ENCODE assay signal across 33 cellular contexts in genomic region chr9:118967901-118968300, GRCh38.
A peak's percentile ranks its signal among the peaks of the same experiment; 100 is the strongest.
DNase-seq lines count a peak whose midpoint lies in the region; ATAC-seq, FAIRE-seq and TF ChIP-seq lines count a peak whose summit lies in the region.
"Had no signal": no experiment of that assay in that cellular context is flagged by ENCODE, and none has a peak within 500 bp of the region (broad histone marks: within the 10 kb centered on the region; RNA-seq: fewer than 3 reads in every experiment).

No MANE protein-coding gene starts in this region.

- H3K4me3 ChIP-seq in HepG2 (replicated peaks in 1 of 3; ENCODE audit: insufficient read depth in 1 of 3, low read depth in 2 of 3, low read length in 3 of 3) (no peak overlapping the region), right lobe of liver (no peak overlapping the region), HEK293 (ENCODE audit: low read depth, low read length) (no peak overlapping the region)
- H3K4me3 ChIP-seq: A549; BLaER1; BLaER1 treated with 17β-estradiol and CSF1 and Interleukin-3, amounts not matched to agents 10 nM and 100 nM had no signal

- WGBS in HepG2 (ENCODE audit: low lambda C conversion rate), result 7% methylated on average over 3 of the region's 3 CpGs
- 60% methylated on average over 3 of the region's 3 CpGs for WGBS in right lobe of liver (ENCODE audit: insufficient coverage, low coverage, low lambda C conversion rate, missing lambda C conversion rate)

- H3K27ac ChIP-seq in HepG2 (ENCODE audit: extremely low read length, insufficient read depth, low read length) (no peak overlapping the region), right lobe of liver (no peak overlapping the region), HEK293 (ENCODE audit: extremely low read depth, low read depth, low read length) (no peak overlapping the region)
- H3K27ac ChIP-seq: 22Rv1; A549; BLaER1; BLaER1 treated with 17β-estradiol and CSF1 and Interleukin-3, amounts not matched to agents 10 nM and 100 nM; C4-2B had no signal

- CTCF ChIA-PET in HepG2 (lab: Yijun Ruan, JAX; ENCODE audit: low intra/inter-chr PET ratio, low total read pairs), result no interaction called here
- CTCF ChIA-PET in HEK293 (lab: Yijun Ruan, JAX), result interaction anchor here (0.5 to 1.1 kb wide), 2 partner anchors 12 to 1368 kb away, joined by 3 read pairs; no protein-coding TSS in a partner anchor

- intact Hi-C loops in HepG2 (cut with micrococcal nuclease; ENCODE audit: unreplicated experiment) (no loop called here), right lobe of liver (cut with DNase I) (no loop called here)

- FAIRE-seq in HepG2 (lab: Jason Lieb, UNC), result no peak
- FAIRE-seq in H54 (lab: Jason Lieb, UNC), result peak; percentile 38
- FAIRE-seq: A204.1, A549, D721Med had no signal

- H3K27me3 ChIP-seq in HepG2 (ENCODE audit: control insufficient read depth in 1 of 2, insufficient read depth in 2 of 2, low read length in 2 of 2) (no peaks in the 10 kb centered on the region), right lobe of liver (no peaks in the 10 kb centered on the region)
- H3K27me3 ChIP-seq: BE2C; BLaER1; BLaER1 treated with 17β-estradiol and CSF1 and Interleukin-3, amounts not matched to agents 10 nM and 100 nM had no signal

- no peak for DNase-seq in HepG2 (ENCODE audit: low spot score)
- DNase-seq in right lobe of liver, result no peak
- DNase-seq in H54 (ENCODE audit: insufficient read length, low spot score), result no peak
- DNase-seq in DMS114 treated with DMSO at 0.1 percent for 48 hours (lab: John Stamatoyannopoulos, UW; ENCODE audit: unreplicated experiment), result no peak
- DNase-seq: 8988T; ACHN; AML-193; BE2C; C1 segment of cervical spinal cord; Caco-2; Calu3; CD4-positive, alpha-beta memory T cell; CD4-positive, alpha-beta T cell; CD4-positive, CD25-positive, alpha-beta regulatory T cell; CD8-positive, alpha-beta memory T cell; CD8-positive, alpha-beta T cell; COR-L47; DMS 273 treated with DMSO at 0.1 percent for 48 hours; DMS153; DMS53; DMS79; DMS79 treated with DMSO at 0.1 percent for 48 hours; DND-41; EL had no signal

- in situ Hi-C loops in HepG2 (cut with HindIII; ENCODE audit: extremely low pct_ligation_motif_present, low pct_unique_long_range_greater_than_20kb), result no loop called here

- H3K9me3 ChIP-seq in HepG2 (ENCODE audit: low read length), result peaks cover 94% of the 10 kb centered on the region
- H3K9me3 ChIP-seq in right lobe of liver, result no peaks in the 10 kb centered on the region
- no peaks in the 10 kb centered on the region for H3K9me3 ChIP-seq in HEK293 (ENCODE audit: control insufficient read depth, insufficient read depth, low read depth, low read length)
- H3K9me3 ChIP-seq: A549, BE2C, BLaER1, Caco-2 had no signal

- TF ChIP-seq RAD21 in HepG2 (CRISPR knock-in tag; IDR thresholded peaks at IDR 0.05), result no peak

- H3K4me1 ChIP-seq in HepG2 (ENCODE audit: insufficient read depth, low read length) (no peaks in the 10 kb centered on the region), right lobe of liver (no peaks in the 10 kb centered on the region), HEK293 (ENCODE audit: control insufficient read depth, insufficient read depth, low read length) (no peaks in the 10 kb centered on the region)
- H3K4me1 ChIP-seq: A549; BE2C; BLaER1; BLaER1 treated with 17β-estradiol and CSF1 and Interleukin-3, amounts not matched to agents 10 nM and 100 nM; Caco-2 had no signal

- H3K79me2 ChIP-seq in HepG2 (ENCODE audit: insufficient read depth, low read length), result no peaks in the 10 kb centered on the region

- no peak overlapping the region for H3K9ac ChIP-seq in HepG2 (ENCODE audit: insufficient read depth, low read depth, low read length)
- H3K9ac ChIP-seq: BLaER1; BLaER1 treated with 17β-estradiol and CSF1 and Interleukin-3, amounts not matched to agents 10 nM and 100 nM had no signal

- TF ChIP-seq POLR2A in HepG2 (IDR thresholded peaks at IDR 0.05; ENCODE audit: insufficient read depth in 1 of 2, low read depth in 2 of 2, low read length in 2 of 2) (no peak), right lobe of liver (IDR thresholded peaks at IDR 0.05) (no peak), H54 (IDR thresholded peaks at IDR 0.05; ENCODE audit: low read depth, low read length) (no peak)

- POLR2A ChIA-PET in HepG2 (lab: Yijun Ruan, JAX), result no interaction called here
- POLR2A ChIA-PET in HEK293 (lab: Yijun Ruan, JAX), result no interaction called here

- H4K20me1 ChIP-seq in HepG2 (ENCODE audit: insufficient read depth, low read length), result no peaks in the 10 kb centered on the region
- H4K20me1 ChIP-seq: BLaER1; BLaER1 treated with 17β-estradiol and CSF1 and Interleukin-3, amounts not matched to agents 10 nM and 100 nM had no signal

- H3K36me3 ChIP-seq in HepG2 (replicated peaks in 1 of 2; ENCODE audit: control insufficient read depth in 1 of 2, insufficient read depth in 2 of 2, low read length in 2 of 2) (no peaks in the 10 kb centered on the region), right lobe of liver (no peaks in the 10 kb centered on the region), HEK293 (ENCODE audit: control insufficient read depth in 2 of 2, insufficient read depth in 1 of 2, low read length in 2 of 2) (no peaks in the 10 kb centered on the region)
- H3K36me3 ChIP-seq: BE2C; BLaER1; BLaER1 treated with 17β-estradiol and CSF1 and Interleukin-3, amounts not matched to agents 10 nM and 100 nM had no signal

- TF ChIP-seq EP300 in HepG2 (IDR thresholded peaks at IDR 0.05; ENCODE audit: low read depth in 2 of 2, low read length in 2 of 2), result no peak
- no peak for TF ChIP-seq EP300 in HepG2 (CRISPR knock-in tag; IDR thresholded peaks at IDR 0.05; ENCODE audit: borderline replicate concordance)

- TF ChIP-seq CTCF in HepG2 (CRISPR knock-in tag; IDR thresholded peaks at IDR 0.05), result no peak
- TF ChIP-seq CTCF in right lobe of liver (IDR thresholded peaks at IDR 0.05), result no peak
- no peak for TF ChIP-seq CTCF in HEK293 (tag by site-specific recombination; IDR thresholded peaks at IDR 0.05)

- no peak overlapping the region for H2AFZ ChIP-seq in HepG2 (ENCODE audit: low read length)

- no peak for ATAC-seq in HepG2
- ATAC-seq in right lobe of liver, result no peak
- no peak for ATAC-seq in HG03442 (IDR thresholded peaks at IDR 0.05; ENCODE audit: unreplicated experiment)
- ATAC-seq: A549; CD8-positive, alpha-beta T cell had no signal

- no TSS peak for BruUV-seq in HepG2 (replicated peaks; lab: Mats Ljungman, UMichigan)

- H3K4me2 ChIP-seq in HepG2 (ENCODE audit: low read depth, low read length), result no peak overlapping the region
- H3K4me2 ChIP-seq: A549; BLaER1; BLaER1 treated with 17β-estradiol and CSF1 and Interleukin-3, amounts not matched to agents 10 nM and 100 nM had no signal

TF ChIP-seq in HepG2, 621 proteins besides CTCF, POLR2A, EP300 and RAD21:
- TF ChIP-seq CREB1 (IDR thresholded peaks at IDR 0.05), result peak; percentile 89
- no peak for TF ChIP-seq CREB1 (CRISPR knock-in tag; IDR thresholded peaks at IDR 0.05)
- TF ChIP-seq MIXL1 (CRISPR knock-in tag; IDR thresholded peaks at IDR 0.05), result no peak
TF ChIP-seq in HepG2: peak in this region for 1.

TF ChIP-seq in HEK293, 187 proteins besides CTCF, POLR2A, EP300 and RAD21:
- TF ChIP-seq ZNF600 (tag by site-specific recombination; IDR thresholded peaks at IDR 0.05), result no peak
- peak; percentile 64 for TF ChIP-seq ZNF513 (tag by site-specific recombination; IDR thresholded peaks at IDR 0.05)
- no peak for TF ChIP-seq ZNF354C (tag by site-specific recombination; IDR thresholded peaks at IDR 0.05; ENCODE audit: borderline replicate concordance, low read depth)
TF ChIP-seq in HEK293: peak in this region for 1.

Comparison
In these comparisons a context has a peak if more than half of its experiments do, and no peak if none do; other contexts are left out.
1. Of the 63 proteins assayed by ChIP-seq in both HepG2 and HEK293: peak only in HepG2: none; only in HEK293: ZNF513; in both: none; in neither: 62.